6 cellular contexts compared by ENCODE assay signal in the genomic region with DNA sequence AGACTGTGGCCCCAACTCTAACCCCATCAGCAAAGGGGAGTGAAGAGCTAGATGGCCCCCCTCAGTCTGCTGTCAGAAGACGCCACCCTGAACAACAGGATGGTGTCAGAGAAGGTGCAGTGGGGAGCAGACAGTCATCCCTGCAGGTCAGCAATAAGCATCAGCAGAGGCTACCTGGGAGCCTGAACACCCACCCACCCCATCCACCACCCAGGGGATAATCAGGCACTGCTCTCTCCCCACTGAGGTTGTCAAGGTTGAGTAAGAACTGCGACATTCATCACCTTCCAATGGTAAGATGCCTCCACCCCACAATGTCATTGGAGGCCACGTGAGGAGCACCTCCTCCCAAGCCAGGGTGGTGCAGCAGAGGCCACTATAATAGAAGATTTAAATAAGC.
"Had no signal": no experiment of that assay in that cellular context is flagged by ENCODE, and none has a peak within 500 bp of the region (broad histone marks: within the 10 kb centered on the region; RNA-seq: fewer than 3 reads in every experiment).

No MANE protein-coding gene starts in this region.

- DNase-seq: GM23248, GOT3, H7, HCEC 1CT, IMR-90 had no signal

- H3K27ac ChIP-seq: GM23248 had no signal

- H2AFZ ChIP-seq: GM23248 had no signal

- H3K4me3 ChIP-seq: GM23248, K562 had no signal

- H3K9ac ChIP-seq: GM23248 had no signal

- ATAC-seq: K562 had no signal
